ENCODE assay signal across 13 cellular contexts in the genomic region with DNA sequence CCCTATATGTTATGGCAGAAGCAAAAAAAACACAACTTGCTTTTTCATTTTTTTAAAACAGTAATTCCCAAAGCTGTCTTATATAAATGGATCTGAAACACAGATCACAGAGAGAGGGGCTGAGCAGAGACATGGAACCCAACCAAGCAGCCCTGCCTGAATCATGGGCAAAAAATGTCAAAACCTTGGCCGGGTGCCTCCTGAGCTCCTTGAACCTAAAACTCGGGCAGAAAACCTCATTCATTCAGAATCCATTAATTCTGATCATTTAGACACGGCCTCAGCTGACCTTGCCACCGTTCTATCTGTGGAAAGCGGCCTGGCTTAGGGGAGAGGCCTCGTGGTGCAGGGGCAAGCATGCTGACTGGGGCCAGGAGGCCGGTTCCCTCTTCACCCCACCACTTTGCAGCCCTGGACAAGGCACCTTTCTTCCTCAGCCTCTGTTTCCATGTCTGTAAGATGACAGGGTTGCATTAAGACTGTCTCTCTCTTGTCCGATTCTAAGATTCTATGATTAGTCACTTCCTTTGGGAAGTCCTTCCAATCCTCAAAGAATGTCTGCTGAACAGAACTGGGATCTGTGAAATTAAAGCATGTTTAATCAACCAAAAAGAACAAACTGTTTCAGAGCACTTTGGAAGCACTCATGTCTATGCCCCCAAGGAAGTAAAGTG. TPM values are rescaled to one million over a fixed set of nuclear protein-coding genes. Genes with fewer than 3 reads are reported as not detected.
DNase-seq lines count a peak whose midpoint lies in the region; ATAC-seq lines count a peak whose summit lies in the region.
"Had no signal": no experiment of that assay in that cellular context is flagged by ENCODE, and none has a peak within 500 bp of the region (broad histone marks: within the 10 kb centered on the region; RNA-seq: fewer than 3 reads in every experiment).

No MANE protein-coding gene starts in this region.

- H3K9ac ChIP-seq in mesendoderm (ENCODE audit: low read length): no peak overlapping the region

- H3K79me2 ChIP-seq in mesendoderm (ENCODE audit: control insufficient read depth, insufficient read depth, low read length): peaks cover 75% of the 10 kb centered on the region

- DNase-seq in ACHN (peak; percentile 82), NCI-H446 treated with DMSO at 0.1 percent for 48 hours (lab: John Stamatoyannopoulos, UW) (peak; percentile 29), dedifferentiated amniotic fluid mesenchymal stem cell (ENCODE audit: extremely low spot score) (peak; percentile 50), mesendoderm (no peak), DMS114 treated with DMSO at 0.1 percent for 48 hours (lab: John Stamatoyannopoulos, UW; ENCODE audit: unreplicated experiment) (no peak)
- DNase-seq in stimulated activated naive CD8-positive, alpha-beta T cell treated with anti-CD3 and anti-CD28 coated beads, Interleukin-15, amount 100 ng/mL, for 72 hours: no peak
- DNase-seq: activated CD8-positive, alpha-beta memory T cell treated with anti-CD3 and anti-CD28 coated beads, Interleukin-2, amount 10 ng/mL, durations not matched to agents 7 days and 5 days; activated naive CD8-positive, alpha-beta T cell treated with anti-CD3 and anti-CD28 coated beads for 36 hours; GOT3; NCI-H2081 treated with DMSO at 0.1 percent for 48 hours; stimulated activated CD4-positive, alpha-beta T cell treated with anti-CD3 and anti-CD28 coated beads, Interleukin-2, amount 100 ng/mL, for 24 hours had no signal

- WGBS in mesendoderm (ENCODE audit: extremely low coverage, insufficient coverage, low lambda C conversion rate): no CpG with 5 or more reads among the region's 8 CpGs

- peaks cover 10% of the 10 kb centered on the region for H3K27me3 Mint-ChIP-seq in stimulated activated naive CD8-positive, alpha-beta T cell treated with anti-CD3 and anti-CD28 coated beads, Interleukin-15, amount 100 ng/mL, for 72 hours
- H3K27me3 Mint-ChIP-seq: activated CD8-positive, alpha-beta memory T cell treated with anti-CD3 and anti-CD28 coated beads, Interleukin-2, amount 10 ng/mL, durations not matched to agents 7 days and 5 days had no signal

- no peak overlapping the region for H2AK5ac ChIP-seq in mesendoderm (ENCODE audit: low read length)

- H3K18ac ChIP-seq in mesendoderm (ENCODE audit: low read length): no peak overlapping the region

- no peak overlapping the region for H4K8ac ChIP-seq in mesendoderm (ENCODE audit: low read depth, low read length)

- no peak overlapping the region for H2BK120ac ChIP-seq in mesendoderm (ENCODE audit: low read depth, low read length)

- no peak overlapping the region for H3K4me3 Mint-ChIP-seq in stimulated activated naive CD8-positive, alpha-beta T cell treated with anti-CD3 and anti-CD28 coated beads, Interleukin-15, amount 100 ng/mL, for 72 hours
- H3K4me3 Mint-ChIP-seq: activated CD8-positive, alpha-beta memory T cell treated with anti-CD3 and anti-CD28 coated beads, Interleukin-2, amount 10 ng/mL, durations not matched to agents 7 days and 5 days; activated naive CD8-positive, alpha-beta T cell treated with anti-CD3 and anti-CD28 coated beads for 36 hours had no signal

- H3K27ac Mint-ChIP-seq in stimulated activated naive CD8-positive, alpha-beta T cell treated with anti-CD3 and anti-CD28 coated beads, Interleukin-15, amount 100 ng/mL, for 72 hours: no peak overlapping the region
- H3K27ac Mint-ChIP-seq: activated CD8-positive, alpha-beta memory T cell treated with anti-CD3 and anti-CD28 coated beads, Interleukin-2, amount 10 ng/mL, durations not matched to agents 7 days and 5 days; activated naive CD8-positive, alpha-beta T cell treated with anti-CD3 and anti-CD28 coated beads for 36 hours had no signal

- H3K4ac ChIP-seq in mesendoderm (ENCODE audit: low read depth, low read length): no peak overlapping the region

- H3K27me3 ChIP-seq in mesendoderm (ENCODE audit: insufficient read depth, low read length, poor library complexity): no peaks in the 10 kb centered on the region

- peak overlapping the region; percentile 51 for H3K23ac ChIP-seq in mesendoderm (ENCODE audit: low read length)

- no peak overlapping the region for H2BK15ac ChIP-seq in mesendoderm (replicated peaks; ENCODE audit: low read depth)

- no peak overlapping the region for H3K56ac ChIP-seq in mesendoderm (ENCODE audit: low read length)

- no peak overlapping the region for H3K27ac ChIP-seq in mesendoderm (ENCODE audit: low read depth, low read length)

- H3K36me3 ChIP-seq in mesendoderm (ENCODE audit: control insufficient read depth, insufficient read depth, low read length): peaks cover 2% of the 10 kb centered on the region

- ATAC-seq in GM21515 (IDR thresholded peaks at IDR 0.05; ENCODE audit: unreplicated experiment) (no peak), GM21723 (IDR thresholded peaks at IDR 0.05; ENCODE audit: unreplicated experiment) (no peak)
- no peak for ATAC-seq in stimulated activated naive CD8-positive, alpha-beta T cell treated with anti-CD3 and anti-CD28 coated beads, Interleukin-15, amount 100 ng/mL, for 72 hours
- ATAC-seq: activated CD8-positive, alpha-beta memory T cell treated with anti-CD3 and anti-CD28 coated beads, Interleukin-2, amount 10 ng/mL, durations not matched to agents 7 days and 5 days had no signal

- no peak overlapping the region for H3K4me2 ChIP-seq in mesendoderm (ENCODE audit: low read length)

- in situ Hi-C loops in ACHN (cut with HindIII; ENCODE audit: low pct_ligation_motif_present, low pct_unique_long_range_greater_than_20kb, low sequenced_read_pairs): no loop called here

- H3K9me3 Mint-ChIP-seq in stimulated activated naive CD8-positive, alpha-beta T cell treated with anti-CD3 and anti-CD28 coated beads, Interleukin-15, amount 100 ng/mL, for 72 hours: peaks cover 13 to 15% of the 10 kb centered on the region in 2 donors

- H3K4me1 Mint-ChIP-seq in stimulated activated naive CD8-positive, alpha-beta T cell treated with anti-CD3 and anti-CD28 coated beads, Interleukin-15, amount 100 ng/mL, for 72 hours: no peaks in the 10 kb centered on the region
- H3K4me1 Mint-ChIP-seq: activated CD8-positive, alpha-beta memory T cell treated with anti-CD3 and anti-CD28 coated beads, Interleukin-2, amount 10 ng/mL, durations not matched to agents 7 days and 5 days; activated naive CD8-positive, alpha-beta T cell treated with anti-CD3 and anti-CD28 coated beads for 36 hours had no signal

- H4K5ac ChIP-seq in mesendoderm (ENCODE audit: low read length): no peak overlapping the region

- no peak overlapping the region for H3K4me3 ChIP-seq in mesendoderm (ENCODE audit: low read length)

- H3K4me1 ChIP-seq in mesendoderm (ENCODE audit: control insufficient read depth, low read depth, low read length): peaks cover 11% of the 10 kb centered on the region

- H2BK5ac ChIP-seq in mesendoderm (ENCODE audit: low read length): no peak overlapping the region

- peaks cover 55% of the 10 kb centered on the region for H3K79me1 ChIP-seq in mesendoderm (ENCODE audit: low read length)

RNA-seq across cellular contexts. Expression of gene TENM4, which starts 26.0 kb away (rescaled TPM):
- polyA plus RNA-seq in mesendoderm (2013, experiment 1 of 2): 32.1 TPM
- polyA plus RNA-seq in mesendoderm (2013, experiment 2 of 2): 25.8 TPM

Comparison
In these comparisons a context has a peak if more than half of its experiments do, and no peak if none do; other contexts are left out.
1. DNase-seq: peak in ACHN (single experiment), NCI-H446 treated with DMSO at 0.1 percent for 48 hours (single experiment) and dedifferentiated amniotic fluid mesenchymal stem cell (single experiment); none in mesendoderm (single experiment), DMS114 treated with DMSO at 0.1 percent for 48 hours (single experiment) and stimulated activated naive CD8-positive, alpha-beta T cell treated with anti-CD3 and anti-CD28 coated beads, Interleukin-15, amount 100 ng/mL, for 72 hours (0 of 2).